Comparison of ENCODE assay signal across 9 cellular contexts in genomic region chr12:97903356-97903755, GRCh38.
"Had no signal": no experiment of that assay in that cellular context is flagged by ENCODE, and none has a peak within 500 bp of the region (broad histone marks: within the 10 kb centered on the region; RNA-seq: fewer than 3 reads in every experiment).

No MANE protein-coding gene starts in this region.

- H3K36me3 ChIP-seq: HAP-1 had no signal

- H2AFZ ChIP-seq: GM23248, GM23338 had no signal

- H3K4me2 ChIP-seq: GM23338 had no signal

- H3K4me1 ChIP-seq: HAP-1 had no signal

- H3K27ac ChIP-seq: GM23248 had no signal

- H3K4me3 ChIP-seq: GM23248, GM23338, HAP-1 had no signal

- ATAC-seq: GM23338, HCT116 had no signal

- H3K9me3 ChIP-seq: HAP-1 had no signal

- DNase-seq: GM23248, GOT3, H7, H9, HCEC 1CT, HFFc6 had no signal

- H3K9ac ChIP-seq: GM23248 had no signal
